In the genomic region with DNA sequence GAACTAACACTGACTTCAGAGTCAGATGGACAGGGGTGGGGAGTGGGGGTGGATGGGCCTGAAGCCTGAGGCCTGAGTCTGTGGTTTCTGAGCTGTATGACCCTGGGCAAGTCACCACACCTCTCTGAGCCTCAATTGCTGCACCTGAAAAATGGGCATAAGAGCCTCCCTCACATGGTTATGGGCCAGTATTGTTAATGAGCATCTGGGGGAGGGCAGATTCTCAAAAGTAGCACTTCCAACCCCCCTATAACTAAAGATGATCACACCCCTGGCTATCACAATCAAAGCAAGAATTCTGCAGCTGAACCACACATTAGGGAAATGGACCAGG, we compare ENCODE assay signal across 25 cellular contexts.
"Had no signal": no experiment of that assay in that cellular context is flagged by ENCODE, and none has a peak within 500 bp of the region (broad histone marks: within the 10 kb centered on the region; RNA-seq: fewer than 3 reads in every experiment).

No MANE protein-coding gene starts in this region.

- ATAC-seq: effector memory CD8-positive, alpha-beta T cell; esophagus mucosa; gastroesophageal sphincter; heart left ventricle; left cardiac atrium; left lung; left ventricle myocardium superior; lower lobe of right lung; mucosa of descending colon had no signal

- H3K27me3 ChIP-seq: colonic mucosa, hepatocyte had no signal

- DNase-seq: colonic mucosa; cortex of kidney; effector CD8-positive, alpha-beta T cell; effector memory CD8-positive, alpha-beta T cell; erythroblast; esophagus squamous epithelium; foreskin fibroblast; foreskin melanocyte; heart left ventricle; hypothalamus; immature natural killer cell; kidney; kidney glomerular epithelial cell; left cardiac atrium; left lung; left ventricle myocardium superior; lower lobe of right lung; mesenchymal stem cell; mucosa of descending colon; naive B cell had no signal

- H3K4me3 ChIP-seq: colonic mucosa, esophagus squamous epithelium, gastroesophageal sphincter, heart left ventricle, hepatocyte, left lung, lower lobe of right lung, mucosa of descending colon had no signal

- H3K79me2 ChIP-seq: hepatocyte had no signal

- H3K27ac ChIP-seq: colonic mucosa, epithelial cell of prostate, esophagus squamous epithelium, gastroesophageal sphincter, heart left ventricle, hepatocyte, left lung, lower lobe of right lung had no signal

- H3K9me3 ChIP-seq: colonic mucosa, esophagus squamous epithelium, gastroesophageal sphincter, heart left ventricle, left lung, lower lobe of right lung, mucosa of descending colon had no signal

- FAIRE-seq: endometrium, kidney had no signal

- H3K36me3 ChIP-seq: colonic mucosa, esophagus squamous epithelium, gastroesophageal sphincter, heart left ventricle, left lung, lower lobe of right lung had no signal

- H3K4me2 ChIP-seq: hepatocyte had no signal

- H2AFZ ChIP-seq: hepatocyte had no signal

- H3K4me1 ChIP-seq: colonic mucosa, esophagus squamous epithelium, gastroesophageal sphincter, heart left ventricle, left lung, lower lobe of right lung had no signal
